Comparison of ENCODE assay signal across 2 cellular contexts in the genomic region with DNA sequence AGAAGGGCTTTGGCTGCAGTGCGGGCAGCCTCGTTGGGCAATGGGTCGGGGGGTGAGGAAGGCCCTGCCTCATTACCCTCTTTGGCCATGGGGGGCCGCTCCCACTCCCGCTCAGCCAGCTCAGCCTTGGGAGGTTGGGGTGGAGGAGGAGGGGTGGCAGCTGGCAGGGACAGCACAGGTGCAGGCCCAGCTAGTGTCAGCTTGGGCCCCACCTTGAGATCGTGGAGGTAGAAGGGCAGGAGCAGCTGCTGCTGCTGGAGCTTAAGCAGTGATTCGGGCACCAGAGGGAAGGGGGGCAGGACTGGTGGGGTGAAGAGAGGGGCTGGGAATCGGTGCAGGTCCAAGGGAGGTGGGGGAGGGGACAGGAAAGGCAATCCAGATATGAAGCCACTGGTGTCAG.
TF ChIP-seq lines count a peak whose summit lies in the region.

No MANE protein-coding gene starts in this region.

TF ChIP-seq in GM23338, 12 proteins besides CTCF, POLR2A, EP300 and RAD21:
- no peak for TF ChIP-seq NANOG (IDR thresholded peaks at IDR 0.05; ENCODE audit: borderline replicate concordance)
- TF ChIP-seq, protein P1, sequence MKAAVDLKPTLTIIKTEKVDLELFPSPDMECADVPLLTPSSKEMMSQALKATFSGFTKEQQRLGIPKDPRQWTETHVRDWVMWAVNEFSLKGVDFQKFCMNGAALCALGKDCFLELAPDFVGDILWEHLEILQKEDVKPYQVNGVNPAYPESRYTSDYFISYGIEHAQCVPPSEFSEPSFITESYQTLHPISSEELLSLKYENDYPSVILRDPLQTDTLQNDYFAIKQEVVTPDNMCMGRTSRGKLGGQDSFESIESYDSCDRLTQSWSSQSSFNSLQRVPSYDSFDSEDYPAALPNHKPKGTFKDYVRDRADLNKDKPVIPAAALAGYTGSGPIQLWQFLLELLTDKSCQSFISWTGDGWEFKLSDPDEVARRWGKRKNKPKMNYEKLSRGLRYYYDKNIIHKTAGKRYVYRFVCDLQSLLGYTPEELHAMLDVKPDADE (IDR thresholded peaks at IDR 0.05): no peak
- TF ChIP-seq POLR2AphosphoS5 (IDR thresholded peaks at IDR 0.05; ENCODE audit: low read depth): no peak
- TF ChIP-seq JUNB (IDR thresholded peaks at IDR 0.05; ENCODE audit: unreplicated experiment): no peak
- TF ChIP-seq ZNF331 (CRISPR knock-in tag; IDR thresholded peaks at IDR 0.05; ENCODE audit: low read depth): no peak
- no peak for TF ChIP-seq CREB1 (CRISPR knock-in tag; IDR thresholded peaks at IDR 0.05; ENCODE audit: low read depth)
- TF ChIP-seq EZH2 (IDR thresholded peaks at IDR 0.05; ENCODE audit: low read depth, unreplicated experiment): no peak
- no peak for TF ChIP-seq ZNF114 (CRISPR knock-in tag; IDR thresholded peaks at IDR 0.05)
TF ChIP-seq in GM23338: peak in this region for 0.

TF ChIP-seq in H1, 55 proteins besides CTCF, POLR2A, EP300 and RAD21:
- TF ChIP-seq CHD2 (IDR thresholded peaks at IDR 0.05; ENCODE audit: low read length) (no peak), SIRT6 (IDR thresholded peaks at IDR 0.05; ENCODE audit: low read length) (no peak), TAF1 (IDR thresholded peaks at IDR 0.05; ENCODE audit: low read depth, low read length) (no peak), NRF1 (IDR thresholded peaks at IDR 0.05; ENCODE audit: low read depth, low read length) (no peak), CTBP2 (IDR thresholded peaks at IDR 0.05; ENCODE audit: borderline replicate concordance, insufficient read depth, insufficient read length, low read length) (no peak), HDAC2 (IDR thresholded peaks at IDR 0.05; ENCODE audit: borderline replicate concordance in 1 of 2, low read depth in 2 of 2, low read length in 2 of 2) (no peak), TBP (IDR thresholded peaks at IDR 0.05; ENCODE audit: low read depth, low read length) (no peak), RXRA (IDR thresholded peaks at IDR 0.05; ENCODE audit: insufficient read depth, low read depth, low read length) (no peak), MAFK (IDR thresholded peaks at IDR 0.05; ENCODE audit: low read depth, low read length) (no peak), RFX5 (IDR thresholded peaks at IDR 0.05; ENCODE audit: borderline replicate concordance, low read depth, low read length) (no peak), SP4 (IDR thresholded peaks at IDR 0.05; ENCODE audit: low read length) (no peak), SP1 (IDR thresholded peaks at IDR 0.05; ENCODE audit: low read depth, low read length) (no peak), KDM5A (IDR thresholded peaks at IDR 0.05; ENCODE audit: low read length) (no peak), TAF7 (optimal IDR thresholded peaks at IDR 0.05; ENCODE audit: borderline replicate concordance, low read depth, low read length) (no peak), RBBP5 (IDR thresholded peaks at IDR 0.05; ENCODE audit: borderline replicate concordance, low read depth, low read length) (no peak), SP2 (IDR thresholded peaks at IDR 0.05; ENCODE audit: low read length) (no peak)
- TF ChIP-seq, protein P2, sequence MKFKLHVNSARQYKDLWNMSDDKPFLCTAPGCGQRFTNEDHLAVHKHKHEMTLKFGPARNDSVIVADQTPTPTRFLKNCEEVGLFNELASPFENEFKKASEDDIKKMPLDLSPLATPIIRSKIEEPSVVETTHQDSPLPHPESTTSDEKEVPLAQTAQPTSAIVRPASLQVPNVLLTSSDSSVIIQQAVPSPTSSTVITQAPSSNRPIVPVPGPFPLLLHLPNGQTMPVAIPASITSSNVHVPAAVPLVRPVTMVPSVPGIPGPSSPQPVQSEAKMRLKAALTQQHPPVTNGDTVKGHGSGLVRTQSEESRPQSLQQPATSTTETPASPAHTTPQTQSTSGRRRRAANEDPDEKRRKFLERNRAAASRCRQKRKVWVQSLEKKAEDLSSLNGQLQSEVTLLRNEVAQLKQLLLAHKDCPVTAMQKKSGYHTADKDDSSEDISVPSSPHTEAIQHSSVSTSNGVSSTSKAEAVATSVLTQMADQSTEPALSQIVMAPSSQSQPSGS (IDR thresholded peaks at IDR 0.05; ENCODE audit: low read length): no peak
- TF ChIP-seq, protein P3, sequence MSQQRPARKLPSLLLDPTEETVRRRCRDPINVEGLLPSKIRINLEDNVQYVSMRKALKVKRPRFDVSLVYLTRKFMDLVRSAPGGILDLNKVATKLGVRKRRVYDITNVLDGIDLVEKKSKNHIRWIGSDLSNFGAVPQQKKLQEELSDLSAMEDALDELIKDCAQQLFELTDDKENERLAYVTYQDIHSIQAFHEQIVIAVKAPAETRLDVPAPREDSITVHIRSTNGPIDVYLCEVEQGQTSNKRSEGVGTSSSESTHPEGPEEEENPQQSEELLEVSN (IDR thresholded peaks at IDR 0.05): no peak
